8 cellular contexts compared by ENCODE assay signal in the genomic region with DNA sequence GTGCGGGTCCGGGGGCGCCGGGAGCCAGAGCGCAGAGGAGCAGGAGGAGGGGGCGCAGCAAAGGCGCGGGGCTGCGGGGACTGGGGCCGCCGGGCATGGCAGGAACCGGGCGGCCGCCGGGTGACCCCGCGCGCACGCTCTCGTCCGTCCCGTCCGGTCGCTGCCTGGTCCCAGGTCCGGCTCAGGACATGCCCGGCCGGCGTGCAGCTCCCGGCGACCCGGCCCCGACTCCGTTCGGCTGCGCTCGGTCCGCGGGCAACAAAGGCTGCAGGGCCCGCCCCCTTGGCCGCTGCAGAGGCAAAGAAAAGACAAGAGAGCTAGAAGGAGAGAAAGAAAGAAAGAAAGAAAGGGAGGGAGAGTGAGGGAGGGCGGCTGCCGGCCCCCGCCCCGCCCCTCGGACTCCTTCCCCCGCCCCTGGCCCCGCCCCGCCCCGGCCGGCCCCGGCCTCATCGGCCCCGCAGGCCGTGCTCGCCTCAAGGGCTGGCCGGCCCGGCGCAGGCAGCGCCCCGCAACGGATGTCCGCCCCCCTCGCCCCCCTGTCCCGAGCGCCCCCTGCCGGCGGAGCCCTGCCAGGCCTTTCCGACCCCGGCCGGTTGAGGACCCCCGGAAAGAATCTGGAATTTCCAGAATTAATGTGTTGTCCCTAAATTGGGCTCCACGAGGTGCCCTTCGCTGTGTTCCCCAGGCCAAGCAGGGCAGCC. TPM values are rescaled to one million over a fixed set of nuclear protein-coding genes. Genes with fewer than 3 reads are reported as not detected.
DNase-seq lines count a peak whose midpoint lies in the region; ATAC-seq lines count a peak whose summit lies in the region.

A gene with protein sequence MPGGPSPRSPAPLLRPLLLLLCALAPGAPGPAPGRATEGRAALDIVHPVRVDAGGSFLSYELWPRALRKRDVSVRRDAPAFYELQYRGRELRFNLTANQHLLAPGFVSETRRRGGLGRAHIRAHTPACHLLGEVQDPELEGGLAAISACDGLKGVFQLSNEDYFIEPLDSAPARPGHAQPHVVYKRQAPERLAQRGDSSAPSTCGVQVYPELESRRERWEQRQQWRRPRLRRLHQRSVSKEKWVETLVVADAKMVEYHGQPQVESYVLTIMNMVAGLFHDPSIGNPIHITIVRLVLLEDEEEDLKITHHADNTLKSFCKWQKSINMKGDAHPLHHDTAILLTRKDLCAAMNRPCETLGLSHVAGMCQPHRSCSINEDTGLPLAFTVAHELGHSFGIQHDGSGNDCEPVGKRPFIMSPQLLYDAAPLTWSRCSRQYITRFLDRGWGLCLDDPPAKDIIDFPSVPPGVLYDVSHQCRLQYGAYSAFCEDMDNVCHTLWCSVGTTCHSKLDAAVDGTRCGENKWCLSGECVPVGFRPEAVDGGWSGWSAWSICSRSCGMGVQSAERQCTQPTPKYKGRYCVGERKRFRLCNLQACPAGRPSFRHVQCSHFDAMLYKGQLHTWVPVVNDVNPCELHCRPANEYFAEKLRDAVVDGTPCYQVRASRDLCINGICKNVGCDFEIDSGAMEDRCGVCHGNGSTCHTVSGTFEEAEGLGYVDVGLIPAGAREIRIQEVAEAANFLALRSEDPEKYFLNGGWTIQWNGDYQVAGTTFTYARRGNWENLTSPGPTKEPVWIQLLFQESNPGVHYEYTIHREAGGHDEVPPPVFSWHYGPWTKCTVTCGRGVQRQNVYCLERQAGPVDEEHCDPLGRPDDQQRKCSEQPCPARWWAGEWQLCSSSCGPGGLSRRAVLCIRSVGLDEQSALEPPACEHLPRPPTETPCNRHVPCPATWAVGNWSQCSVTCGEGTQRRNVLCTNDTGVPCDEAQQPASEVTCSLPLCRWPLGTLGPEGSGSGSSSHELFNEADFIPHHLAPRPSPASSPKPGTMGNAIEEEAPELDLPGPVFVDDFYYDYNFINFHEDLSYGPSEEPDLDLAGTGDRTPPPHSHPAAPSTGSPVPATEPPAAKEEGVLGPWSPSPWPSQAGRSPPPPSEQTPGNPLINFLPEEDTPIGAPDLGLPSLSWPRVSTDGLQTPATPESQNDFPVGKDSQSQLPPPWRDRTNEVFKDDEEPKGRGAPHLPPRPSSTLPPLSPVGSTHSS (N-terminal part only) (minus strand): TSS at position 341 of the 701 bp plus-strand sequence. CDS start 244 bp downstream, at position 97.

- H3K9ac ChIP-seq in BLaER1 treated with 17β-estradiol and CSF1 and Interleukin-3, amounts not matched to agents 10 nM and 100 nM = peak within 1 kb of the TSS; percentile 79 to 89 (median 83)

- peak within 1 kb of the TSS; percentile 10 to 87 (median 83); a peak in 21 of 22 replicates for H3K27ac ChIP-seq in BLaER1 treated with 17β-estradiol and CSF1 and Interleukin-3, amounts not matched to agents 10 nM and 100 nM

- peaks cover 10 to 37% (median 29%) of the 10 kb centered on the region in 10 experiments; a peak in 19 of 20 replicates for H3K4me1 ChIP-seq in BLaER1 treated with 17β-estradiol and CSF1 and Interleukin-3, amounts not matched to agents 10 nM and 100 nM

- ATAC-seq in GM19438 (IDR thresholded peaks at IDR 0.05; ENCODE audit: low read depth, unreplicated experiment) = peak; percentile 76

- H3K27me3 ChIP-seq in BLaER1 treated with 17β-estradiol and CSF1 and Interleukin-3, amounts not matched to agents 10 nM and 100 nM = peaks cover 0 to 18% (median 0%) of the 10 kb centered on the region in 11 experiments; a peak in 7 of 22 replicates

- H3K4me2 ChIP-seq in BLaER1 treated with 17β-estradiol and CSF1 and Interleukin-3, amounts not matched to agents 10 nM and 100 nM = peak within 1 kb of the TSS; percentile 90 to 97 (median 94)

- H3K9me3 ChIP-seq in BLaER1 treated with 17β-estradiol and CSF1 and Interleukin-3, amounts not matched to agents 10 nM and 100 nM (replicated peaks in 1 of 11) = no peaks in the 10 kb centered on the region

- DNase-seq in LHCN-M2 (ENCODE audit: low read depth) (peak; percentile 73), dedifferentiated amniotic fluid mesenchymal stem cell (ENCODE audit: extremely low spot score) (peak; percentile 47), left kidney (ENCODE audit: low read depth, low spot score) (peak; percentile 90), NCI-H1092 treated with DMSO at 0.1 percent for 48 hours (lab: John Stamatoyannopoulos, UW) (no peak)
- DNase-seq in activated CD4-positive, alpha-beta T cell treated with anti-CD3 and anti-CD28 coated beads for 4 hours = peak; percentile 31 to 37
- DNase-seq in stimulated activated CD4-positive, alpha-beta T cell treated with anti-CD3 and anti-CD28 coated beads, Interleukin-1b, Interleukin-23, amount 100 ng/mL, for 48 hours = peak; percentile 22

- peaks cover 0 to 4% (median 0%) of the 10 kb centered on the region in 11 experiments; a peak in 1 of 22 replicates for H3K36me3 ChIP-seq in BLaER1 treated with 17β-estradiol and CSF1 and Interleukin-3, amounts not matched to agents 10 nM and 100 nM

- H4K20me1 ChIP-seq in BLaER1 treated with 17β-estradiol and CSF1 and Interleukin-3, amounts not matched to agents 10 nM and 100 nM = peaks cover 0 to 28% (median 15%) of the 10 kb centered on the region in 11 experiments; a peak in 12 of 22 replicates

- peak within 1 kb of the TSS; percentile 56 to 94 (median 86) for H3K4me3 ChIP-seq in BLaER1 treated with 17β-estradiol and CSF1 and Interleukin-3, amounts not matched to agents 10 nM and 100 nM

RNA-seq across cellular contexts. Expression of the gene that starts here (rescaled TPM):
- 35.1 and 35.2 TPM in 2 replicates for total RNA-seq in LHCN-M2 (2014; rRNA removed)
- 23.6 TPM for polyA plus RNA-seq in LHCN-M2 (2012)
